In genomic region chr1:115283681-115284146, GRCh38 we compare ENCODE assay signal across 2 cellular contexts.
TF ChIP-seq lines count a peak whose summit lies in the region.

No MANE protein-coding gene starts in this region.

TF ChIP-seq in liver, 16 proteins besides CTCF, POLR2A, EP300 and RAD21:
- TF ChIP-seq RXRA (IDR thresholded peaks at IDR 0.05) (no peak), HNF4G (IDR thresholded peaks at IDR 0.05) (no peak), NR2F2 (IDR thresholded peaks at IDR 0.05) (no peak), ATF3 (IDR thresholded peaks at IDR 0.05) (no peak), MAX (IDR thresholded peaks at IDR 0.05) (no peak), ZBTB33 (IDR thresholded peaks at IDR 0.05) (no peak), FOXA2 (IDR thresholded peaks at IDR 0.05) (no peak)

TF ChIP-seq in HepG2, 621 proteins besides CTCF, POLR2A, EP300 and RAD21:
- TF ChIP-seq ZNF550 (CRISPR knock-in tag; IDR thresholded peaks at IDR 0.05; ENCODE audit: borderline replicate concordance) = no peak
- TF ChIP-seq NFRKB (IDR thresholded peaks at IDR 0.05) = no peak
- no peak for TF ChIP-seq ZGPAT (CRISPR knock-in tag; IDR thresholded peaks at IDR 0.05)
- no peak for TF ChIP-seq ZNF580 (CRISPR knock-in tag; IDR thresholded peaks at IDR 0.05; ENCODE audit: borderline replicate concordance, low read depth)
